ENCODE assay signal across 14 cellular contexts in genomic region chr14:74542056-74542685, GRCh38. TPM values are rescaled to one million over a fixed set of nuclear protein-coding genes. Genes with fewer than 3 reads are reported as not detected.
DNase-seq lines count a peak whose midpoint lies in the region; ATAC-seq and TF ChIP-seq lines count a peak whose summit lies in the region.
"Had no signal": no experiment of that assay in that cellular context is flagged by ENCODE, and none has a peak within 500 bp of the region (broad histone marks: within the 10 kb centered on the region; RNA-seq: fewer than 3 reads in every experiment).

No MANE protein-coding gene starts in this region.

- H3K14ac ChIP-seq in trophoblast cell (ENCODE audit: low read length): no peak overlapping the region

- H3K79me2 ChIP-seq in trophoblast cell (ENCODE audit: control insufficient read depth, insufficient read depth, low read length, poor library complexity): no peaks in the 10 kb centered on the region

- no peaks in the 10 kb centered on the region for H3K36me3 ChIP-seq in left ventricle myocardium inferior
- no peaks in the 10 kb centered on the region for H3K36me3 ChIP-seq in spleen
- H3K36me3 ChIP-seq in trophoblast cell (ENCODE audit: control insufficient read depth in 1 of 2, insufficient read depth in 2 of 2, low read length in 2 of 2): no peaks in the 10 kb centered on the region
- no peaks in the 10 kb centered on the region for H3K36me3 ChIP-seq in CD8-positive, alpha-beta T cell (ENCODE audit: insufficient read depth, low read length)

- H2AFZ ChIP-seq in trophoblast cell (ENCODE audit: insufficient read depth, low read length, poor library complexity): no peak overlapping the region
- H2AFZ ChIP-seq: GM23338 had no signal

- H3K4me2 ChIP-seq in trophoblast cell (ENCODE audit: low read length): no peak overlapping the region
- H3K4me2 ChIP-seq: GM23338 had no signal

- CTCF ChIA-PET in RWPE1 (lab: Yijun Ruan, JAX): no interaction called here
- CTCF ChIA-PET in CD8-positive, alpha-beta T cell (lab: Charles Lee): no interaction called here

- no peak overlapping the region for H4K8ac ChIP-seq in trophoblast cell (ENCODE audit: low read depth, low read length)

- H3K18ac ChIP-seq in trophoblast cell (ENCODE audit: low read length): no peak overlapping the region

- no peak overlapping the region for H2BK12ac ChIP-seq in trophoblast cell (ENCODE audit: low read length)

- no peaks in the 10 kb centered on the region for H3K27me3 ChIP-seq in left ventricle myocardium inferior (ENCODE audit: low read depth)
- no peaks in the 10 kb centered on the region for H3K27me3 ChIP-seq in spleen (replicated peaks in 1 of 7)
- H3K27me3 ChIP-seq in trophoblast cell (ENCODE audit: insufficient read depth, low read length): no peaks in the 10 kb centered on the region
- no peaks in the 10 kb centered on the region for H3K27me3 ChIP-seq in CD8-positive, alpha-beta T cell (ENCODE audit: insufficient read depth, low read length)

- intact Hi-C loops in Right ventricle myocardium superior (cut with DNase I): no loop called here
- intact Hi-C loops in left ventricle myocardium inferior (cut with micrococcal nuclease): no loop called here
- intact Hi-C loops in spleen (cut with DNase I; ENCODE audit: low total_unique reads): no loop called here
- intact Hi-C loops in CD8-positive, alpha-beta T cell (cut with DNase I, micrococcal nuclease): no loop called here

- no peak overlapping the region for H4K91ac ChIP-seq in trophoblast cell (ENCODE audit: low read depth, low read length)

- TF ChIP-seq POLR2A in spleen (IDR thresholded peaks at IDR 0.05): no peak

- H3K9me3 ChIP-seq in left ventricle myocardium inferior (replicated peaks) (no peaks in the 10 kb centered on the region), spleen (no peaks in the 10 kb centered on the region), trophoblast cell (ENCODE audit: insufficient read depth, low read depth, low read length) (no peaks in the 10 kb centered on the region)
- no peaks in the 10 kb centered on the region for H3K9me3 ChIP-seq in CD8-positive, alpha-beta T cell (ENCODE audit: low read length)

- no peak overlapping the region for H3K4me3 Mint-ChIP-seq in CD8-positive, alpha-beta T cell
- H3K4me3 Mint-ChIP-seq: B cell; CD4-positive, alpha-beta T cell; GM23338 had no signal

- H3K9ac ChIP-seq in trophoblast cell (ENCODE audit: low read length): no peak overlapping the region

- no peak overlapping the region for H3K27ac ChIP-seq in left ventricle myocardium inferior (replicated peaks)
- peak overlapping the region; percentile 38 for H3K27ac ChIP-seq in RWPE1
- no peak overlapping the region for H3K27ac ChIP-seq in spleen
- no peak overlapping the region for H3K27ac ChIP-seq in trophoblast cell (ENCODE audit: low read depth, low read length)
- no peak overlapping the region for H3K27ac ChIP-seq in CD8-positive, alpha-beta T cell (ENCODE audit: low read depth, low read length)

- H3K4me3 ChIP-seq in left ventricle myocardium inferior: no peak overlapping the region
- H3K4me3 ChIP-seq in spleen: no peak overlapping the region
- no peak overlapping the region for H3K4me3 ChIP-seq in trophoblast cell (ENCODE audit: low read depth, low read length)
- no peak overlapping the region for H3K4me3 ChIP-seq in CD8-positive, alpha-beta T cell (ENCODE audit: low read depth, low read length)
- H3K4me3 ChIP-seq: GM23338 had no signal

- no peak overlapping the region for H2BK5ac ChIP-seq in trophoblast cell (ENCODE audit: low read depth, low read length, poor library complexity)

- no peak overlapping the region for H2BK120ac ChIP-seq in trophoblast cell (ENCODE audit: insufficient read depth, low read length, poor library complexity)

- no peak overlapping the region for H3K27ac Mint-ChIP-seq in CD8-positive, alpha-beta T cell
- H3K27ac Mint-ChIP-seq: B cell; CD4-positive, alpha-beta T cell; GM23338 had no signal

- DNase-seq in Right ventricle myocardium superior (no peak), left ventricle myocardium inferior (no peak), RWPE1 (ENCODE audit: low spot score) (no peak), myocyte (ENCODE audit: low read depth) (peak; percentile 43), spleen (peak; percentile 46), trophoblast cell (no peak)
- no peak for DNase-seq in CD8-positive, alpha-beta T cell
- DNase-seq: C1 segment of cervical spinal cord; CD4-positive, alpha-beta T cell; DMS79; H7 had no signal

- peak; percentile 61 for ATAC-seq in Right ventricle myocardium superior (ENCODE audit: poor library complexity)
- no peak for ATAC-seq in GM18858 (IDR thresholded peaks at IDR 0.05; ENCODE audit: unreplicated experiment)
- no peak for ATAC-seq in CD8-positive, alpha-beta T cell
- ATAC-seq: GM23338 had no signal

- H3K27me3 Mint-ChIP-seq in CD8-positive, alpha-beta T cell (ENCODE audit: low read depth): no peaks in the 10 kb centered on the region
- H3K27me3 Mint-ChIP-seq: CD4-positive, alpha-beta T cell had no signal

- no peaks in the 10 kb centered on the region for H3K79me1 ChIP-seq in trophoblast cell (ENCODE audit: low read length)

- no peak overlapping the region for H3K23ac ChIP-seq in trophoblast cell (ENCODE audit: low read length)

- no peaks in the 10 kb centered on the region for H3K36me3 Mint-ChIP-seq in CD8-positive, alpha-beta T cell

- no peak overlapping the region for H3K4ac ChIP-seq in trophoblast cell (ENCODE audit: low read depth, low read length)

- POLR2A ChIA-PET in RWPE1 (lab: Yijun Ruan, JAX; ENCODE audit: low non-redundant PET): no interaction called here
- POLR2A ChIA-PET in CD8-positive, alpha-beta T cell (lab: Charles Lee): no interaction called here

- H3K4me1 Mint-ChIP-seq in CD8-positive, alpha-beta T cell (ENCODE audit: low read depth): no peaks in the 10 kb centered on the region
- H3K4me1 Mint-ChIP-seq: B cell had no signal

- no peaks in the 10 kb centered on the region for H3K9me3 Mint-ChIP-seq in CD8-positive, alpha-beta T cell
- H3K9me3 Mint-ChIP-seq: CD4-positive, alpha-beta T cell; GM23338 had no signal

- TF ChIP-seq CTCF in left ventricle myocardium inferior (IDR thresholded peaks at IDR 0.05; ENCODE audit: borderline replicate concordance) (no peak), RWPE1 (conservative IDR thresholded peaks at IDR 0.05; ENCODE audit: low read depth) (no peak), spleen (IDR thresholded peaks at IDR 0.05 in 8 of 11, conservative IDR thresholded peaks at IDR 0.05 in 3 of 11) (no peak)
- no peak for TF ChIP-seq CTCF in CD8-positive, alpha-beta T cell (IDR thresholded peaks at IDR 0.05)

- no peak overlapping the region for H4K12ac ChIP-seq in trophoblast cell (ENCODE audit: low read depth, low read length)

- no peak overlapping the region for H2AK5ac ChIP-seq in trophoblast cell (ENCODE audit: low read length)

- H3K4me1 ChIP-seq in left ventricle myocardium inferior (no peaks in the 10 kb centered on the region), spleen (no peaks in the 10 kb centered on the region), trophoblast cell (ENCODE audit: control insufficient read depth in 1 of 2, insufficient read depth in 2 of 2, low read length in 2 of 2) (no peaks in the 10 kb centered on the region)
- H3K4me1 ChIP-seq in CD8-positive, alpha-beta T cell (ENCODE audit: insufficient read depth, low read length): no peaks in the 10 kb centered on the region

- 84 to 95% (median 91%) methylated on average over 10 of the region's 10 CpGs for WGBS in spleen, 5 donors
- no CpG with 5 or more reads among the region's 10 CpGs for WGBS in trophoblast cell (ENCODE audit: extremely low coverage, insufficient coverage, insufficient read length)

RNA-seq across cellular contexts. Expression of gene ISCA2, which starts 48.6 kb away (rescaled TPM):
- total RNA-seq in Right ventricle myocardium superior (38.3 TPM), left ventricle myocardium inferior (45.8 TPM), myocyte (14.6 and 27.0 TPM in 2 replicates), spleen (10 to 100 TPM; 11.7 to 24.7 (median 19.0) TPM)
- 19.1 TPM for polyA plus RNA-seq in myocyte (2012)
- polyA plus RNA-seq in spleen: 10 to 100 TPM; 25.8 to 28.9 (median 26.0) TPM
- polyA plus RNA-seq in trophoblast cell (2013): 23.9 and 25.1 TPM in 2 replicates
- total RNA-seq in CD8-positive, alpha-beta T cell: 10 to 100 TPM; 18.6 to 24.0 TPM

RNA-seq across cellular contexts. Expression of gene NPC2, which starts 49.1 kb away (rescaled TPM):
- total RNA-seq in Right ventricle myocardium superior (75.8 TPM), left ventricle myocardium inferior (93.5 TPM), myocyte (658 and 898 TPM in 2 replicates), spleen (100 to 1,000 TPM; 191 to 956 (median 322) TPM)
- 421 TPM for polyA plus RNA-seq in myocyte (2012)
- polyA plus RNA-seq in spleen: 100 to 1,000 TPM; 202 to 299 (median 221) TPM
- 842 and 851 TPM in 2 replicates for polyA plus RNA-seq in trophoblast cell (2013)
- total RNA-seq in CD8-positive, alpha-beta T cell: 10 to 100 TPM; 24.6 to 25.4 TPM

Comparison
In these comparisons a context has a peak if more than half of its experiments do, and no peak if none do; other contexts are left out.
1. DNase-seq: peak in myocyte (single experiment) and spleen (single experiment); none in Right ventricle myocardium superior (single experiment), left ventricle myocardium inferior (single experiment), RWPE1 (single experiment), trophoblast cell (0 of 2) and CD8-positive, alpha-beta T cell (0 of 7).